In genomic region chr7:30698481-30698880, GRCh38 we compare ENCODE assay signal across 25 cellular contexts. TPM values are rescaled to one million over a fixed set of nuclear protein-coding genes. Genes with fewer than 3 reads are reported as not detected.
"Had no signal": no experiment of that assay in that cellular context is flagged by ENCODE, and none has a peak within 500 bp of the region (broad histone marks: within the 10 kb centered on the region; RNA-seq: fewer than 3 reads in every experiment).

No MANE protein-coding gene starts in this region.

- H3K9me3 Mint-ChIP-seq: activated CD4-positive, alpha-beta memory T cell treated with anti-CD3 and anti-CD28 coated beads for 36 hours; activated naive CD4-positive, alpha-beta T cell treated with anti-CD3 and anti-CD28 coated beads for 36 hours; activated naive CD8-positive, alpha-beta T cell treated with anti-CD3 and anti-CD28 coated beads, Interleukin-2, amount 10 ng/mL, durations not matched to agents 7 days and 5 days; naive thymus-derived CD4-positive, alpha-beta T cell; neural crest cell had no signal

- H3K4me1 ChIP-seq: breast epithelium, sigmoid colon had no signal

- ATAC-seq: gastrocnemius medialis; naive thymus-derived CD4-positive, alpha-beta T cell; SK-N-SH treated with all-trans-retinoic acid at 6 μM for 48 hours had no signal

- H3K4me3 Mint-ChIP-seq: activated CD4-positive, alpha-beta memory T cell treated with anti-CD3 and anti-CD28 coated beads for 36 hours; activated naive CD4-positive, alpha-beta T cell treated with anti-CD3 and anti-CD28 coated beads for 36 hours; activated naive CD8-positive, alpha-beta T cell treated with anti-CD3 and anti-CD28 coated beads, Interleukin-2, amount 10 ng/mL, durations not matched to agents 7 days and 5 days; neural crest cell had no signal

- H3K27ac ChIP-seq: breast epithelium, coronary artery, testis had no signal

- H3K27me3 Mint-ChIP-seq: activated CD4-positive, alpha-beta memory T cell treated with anti-CD3 and anti-CD28 coated beads for 36 hours had no signal

- H3K9me3 ChIP-seq: breast epithelium, esophagus squamous epithelium, gastrocnemius medialis, sigmoid colon, testis had no signal

- H3K27me3 ChIP-seq: breast epithelium, gastrocnemius medialis, testis had no signal

- H3K36me3 ChIP-seq: breast epithelium, esophagus squamous epithelium, gastrocnemius medialis, sigmoid colon had no signal

- DNase-seq: activated CD4-positive, alpha-beta memory T cell treated with anti-CD3 and anti-CD28 coated beads for 36 hours; activated CD4-positive, alpha-beta T cell treated with anti-CD3 and anti-CD28 coated beads for 1 hour; activated effector memory CD4-positive, alpha-beta T cell treated with Interleukin-2 at 50 U/mL for 16 hours; activated naive CD4-positive, alpha-beta T cell treated with anti-CD3 and anti-CD28 coated beads for 36 hours; activated naive CD8-positive, alpha-beta T cell treated with anti-CD3 and anti-CD28 coated beads, Interleukin-2, amount 10 ng/mL, durations not matched to agents 7 days and 5 days; activated T-cell treated with anti-CD3 and anti-CD28 coated beads, Interleukin-2, amount 50 U/mL, for 48 hours; amniotic stem cell; esophagus squamous epithelium; gastrocnemius medialis; kidney glomerular epithelial cell; naive thymus-derived CD4-positive, alpha-beta T cell; sigmoid colon; stimulated activated CD4-positive, alpha-beta T cell treated with anti-CD3 and anti-CD28 coated beads, Interleukin-2, amount 100 ng/mL, for 48 hours; stimulated activated naive CD4-positive, alpha-beta T cell; T-helper 9 cell; testis; trophoblast cell had no signal

- H3K27ac Mint-ChIP-seq: activated CD4-positive, alpha-beta memory T cell treated with anti-CD3 and anti-CD28 coated beads for 36 hours; activated naive CD4-positive, alpha-beta T cell treated with anti-CD3 and anti-CD28 coated beads for 36 hours; activated naive CD8-positive, alpha-beta T cell treated with anti-CD3 and anti-CD28 coated beads, Interleukin-2, amount 10 ng/mL, durations not matched to agents 7 days and 5 days had no signal

- H3K4me3 ChIP-seq: breast epithelium, coronary artery, sigmoid colon, smooth muscle cell, testis had no signal

- H3K4me1 Mint-ChIP-seq: neural crest cell had no signal

- H3K36me3 Mint-ChIP-seq: activated CD4-positive, alpha-beta memory T cell treated with anti-CD3 and anti-CD28 coated beads for 36 hours; activated naive CD8-positive, alpha-beta T cell treated with anti-CD3 and anti-CD28 coated beads, Interleukin-2, amount 10 ng/mL, durations not matched to agents 7 days and 5 days had no signal

RNA-seq across cellular contexts. Expression of gene CRHR2, which starts 16.2 kb away (rescaled TPM):
- total RNA-seq: activated naive CD4-positive, alpha-beta T cell treated with anti-CD3 and anti-CD28 coated beads for 36 hours; activated naive CD8-positive, alpha-beta T cell treated with anti-CD3 and anti-CD28 coated beads, Interleukin-2, amount 10 ng/mL, durations not matched to agents 7 days and 5 days; liver; naive thymus-derived CD4-positive, alpha-beta T cell; neural crest cell; osteoblast; renal cortical epithelial cell; sigmoid colon; smooth muscle cell had no signal
- polyA plus RNA-seq: liver; naive thymus-derived CD4-positive, alpha-beta T cell had no signal

RNA-seq across cellular contexts. Expression of gene INMT, which starts 53.5 kb away (rescaled TPM):
- total RNA-seq: activated CD4-positive, alpha-beta memory T cell treated with anti-CD3 and anti-CD28 coated beads for 36 hours; renal cortical epithelial cell had no signal
